Comparison of ENCODE assay signal across 23 cellular contexts in genomic region chr9:106432631-106433030, GRCh38.
"Had no signal": no experiment of that assay in that cellular context is flagged by ENCODE, and none has a peak within 500 bp of the region (broad histone marks: within the 10 kb centered on the region; RNA-seq: fewer than 3 reads in every experiment).

No MANE protein-coding gene starts in this region.

- H3K4me1 ChIP-seq: adrenal gland, colonic mucosa, lower lobe of right lung, tibial nerve had no signal

- H3K4me3 ChIP-seq: adrenal gland, colonic mucosa, dorsolateral prefrontal cortex, lower lobe of right lung, tibial nerve had no signal

- DNase-seq: activated CD4-positive, alpha-beta T cell treated with anti-CD3 and anti-CD28 coated beads for 1 hour; activated CD4-positive, alpha-beta T cell treated with anti-CD3 and anti-CD28 coated beads, Interleukin-2, amount 50 U/mL, for 1 hour; activated CD8-positive, alpha-beta memory T cell treated with anti-CD3 and anti-CD28 coated beads, Interleukin-2, amount 50 U/mL, for 4 hours; activated naive CD4-positive, alpha-beta T cell; activated T-cell treated with anti-CD3 and anti-CD28 coated beads, Interleukin-2, amount 50 U/mL, for 4 hours; adrenal gland; colonic mucosa; dorsolateral prefrontal cortex; foreskin fibroblast; lower lobe of right lung; naive thymus-derived CD4-positive, alpha-beta T cell; posterior cingulate gyrus; small intestine; stimulated activated CD4-positive, alpha-beta T cell treated with anti-CD3 and anti-CD28 coated beads, Interleukin-2, amount 100 ng/mL, for 24 hours; stimulated activated naive CD8-positive, alpha-beta T cell treated with anti-CD3 and anti-CD28 coated beads, Interleukin-15, amount 100 ng/mL, for 72 hours; WERI-Rb-1 had no signal

- H3K36me3 Mint-ChIP-seq: activated naive CD8-positive, alpha-beta T cell; naive thymus-derived CD4-positive, alpha-beta T cell; stimulated activated effector memory CD8-positive, alpha-beta T cell treated with anti-CD3 and anti-CD28 coated beads, Interleukin-12 subunit alpha, Interleukin-12 subunit beta, amount 100 ng/mL, for 72 hours had no signal

- ATAC-seq: activated T-cell treated with anti-CD3 and anti-CD28 coated beads, Interleukin-2, amount 50 U/mL, for 4 hours; left lobe of liver; lower lobe of right lung; naive thymus-derived CD4-positive, alpha-beta T cell; sciatic nerve; stimulated activated effector memory CD8-positive, alpha-beta T cell treated with anti-CD3 and anti-CD28 coated beads, Interleukin-12 subunit alpha, Interleukin-12 subunit beta, amount 100 ng/mL, for 72 hours; stimulated activated naive CD8-positive, alpha-beta T cell treated with anti-CD3 and anti-CD28 coated beads, Interleukin-15, amount 100 ng/mL, for 72 hours had no signal

- H3K27me3 ChIP-seq: adrenal gland, colonic mucosa, dorsolateral prefrontal cortex, tibial nerve had no signal

- H3K27ac Mint-ChIP-seq: activated naive CD8-positive, alpha-beta T cell; activated T-helper 2 cell treated with anti-CD3 and anti-CD28 coated beads, Interferon-gamma antibody, Interleukin-2, Interleukin-4, amounts not matched to agents 10 μg/mL and 5 μg/mL and 100 μg/mL, durations not matched to agents 14 hours and 24 hours and 36 hours; naive thymus-derived CD4-positive, alpha-beta T cell; stimulated activated effector memory CD8-positive, alpha-beta T cell treated with anti-CD3 and anti-CD28 coated beads, Interleukin-12 subunit alpha, Interleukin-12 subunit beta, amount 100 ng/mL, for 72 hours; stimulated activated naive CD8-positive, alpha-beta T cell treated with anti-CD3 and anti-CD28 coated beads, Interleukin-15, amount 100 ng/mL, for 72 hours had no signal

- H3K4me3 Mint-ChIP-seq: activated naive CD8-positive, alpha-beta T cell; activated T-cell treated with anti-CD3 and anti-CD28 coated beads, Interleukin-2, amount 50 U/mL, for 4 hours; naive thymus-derived CD4-positive, alpha-beta T cell; neural crest cell; stimulated activated effector memory CD8-positive, alpha-beta T cell treated with anti-CD3 and anti-CD28 coated beads, Interleukin-12 subunit alpha, Interleukin-12 subunit beta, amount 100 ng/mL, for 72 hours; stimulated activated naive CD8-positive, alpha-beta T cell treated with anti-CD3 and anti-CD28 coated beads, Interleukin-15, amount 100 ng/mL, for 72 hours had no signal

- H3K27ac ChIP-seq: adrenal gland, colonic mucosa, dorsolateral prefrontal cortex, lower lobe of right lung, tibial nerve, WERI-Rb-1 had no signal

- H3K9me3 ChIP-seq: adrenal gland, colonic mucosa, lower lobe of right lung, tibial nerve had no signal

- H3K36me3 ChIP-seq: adrenal gland, colonic mucosa, lower lobe of right lung, tibial nerve, WERI-Rb-1 had no signal

- H3K4me1 Mint-ChIP-seq: naive thymus-derived CD4-positive, alpha-beta T cell; stimulated activated effector memory CD8-positive, alpha-beta T cell treated with anti-CD3 and anti-CD28 coated beads, Interleukin-12 subunit alpha, Interleukin-12 subunit beta, amount 100 ng/mL, for 72 hours; stimulated activated naive CD8-positive, alpha-beta T cell treated with anti-CD3 and anti-CD28 coated beads, Interleukin-15, amount 100 ng/mL, for 72 hours had no signal

- H3K27me3 Mint-ChIP-seq: activated naive CD8-positive, alpha-beta T cell; stimulated activated naive CD8-positive, alpha-beta T cell treated with anti-CD3 and anti-CD28 coated beads, Interleukin-15, amount 100 ng/mL, for 72 hours had no signal
